8 cellular contexts compared by ENCODE assay signal in the genomic region with DNA sequence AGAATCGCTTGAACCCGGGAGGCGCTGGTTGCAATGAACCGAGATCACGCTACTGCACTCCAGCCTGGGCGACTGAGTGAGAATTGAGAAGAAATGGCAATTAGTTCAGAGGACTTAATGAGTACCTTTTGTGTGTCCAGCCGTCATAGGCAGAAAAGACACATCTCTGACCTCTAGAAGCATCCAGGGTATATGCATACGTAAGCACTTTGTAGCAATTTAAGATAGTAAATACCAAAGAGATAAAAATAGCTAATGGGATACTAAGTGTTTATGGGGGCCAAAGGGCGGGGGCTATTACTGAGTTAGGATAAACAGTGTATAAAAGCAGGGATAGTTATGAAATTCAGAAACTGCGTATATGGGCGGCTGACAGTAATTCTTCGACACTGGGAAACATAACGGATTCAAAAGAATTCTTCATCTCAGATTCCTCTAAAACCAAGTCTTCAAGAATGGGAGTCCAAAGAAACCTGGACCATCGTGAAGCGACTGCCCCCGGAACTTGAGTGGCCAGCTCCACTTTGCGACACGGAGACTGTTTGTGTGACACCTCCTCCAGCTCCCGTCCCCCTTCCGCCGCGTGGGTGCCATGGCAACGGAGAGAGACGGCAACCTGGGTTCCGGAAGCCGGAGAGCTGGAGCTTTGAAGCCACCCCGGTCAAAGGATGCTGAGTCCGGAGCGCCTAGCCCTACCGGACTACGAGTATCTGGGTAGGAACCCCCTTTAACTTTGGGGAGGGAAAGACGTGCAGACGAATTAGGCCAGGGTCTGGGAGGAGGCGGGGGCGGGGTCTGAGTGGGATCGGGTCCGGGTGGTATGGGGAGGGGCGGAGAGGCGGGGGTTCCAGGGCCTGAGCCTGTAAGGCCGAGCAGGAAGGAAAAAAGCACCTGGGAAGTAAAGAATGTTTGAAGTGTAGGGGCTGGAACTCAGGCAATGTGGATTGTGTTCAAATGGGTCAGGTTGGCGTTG. TPM values are rescaled to one million over a fixed set of nuclear protein-coding genes. Genes with fewer than 3 reads are reported as not detected.
A peak's percentile ranks its signal among the peaks of the same experiment; 100 is the strongest.
DNase-seq lines count a peak whose midpoint lies in the region; ATAC-seq and TF ChIP-seq lines count a peak whose summit lies in the region.

A gene with protein sequence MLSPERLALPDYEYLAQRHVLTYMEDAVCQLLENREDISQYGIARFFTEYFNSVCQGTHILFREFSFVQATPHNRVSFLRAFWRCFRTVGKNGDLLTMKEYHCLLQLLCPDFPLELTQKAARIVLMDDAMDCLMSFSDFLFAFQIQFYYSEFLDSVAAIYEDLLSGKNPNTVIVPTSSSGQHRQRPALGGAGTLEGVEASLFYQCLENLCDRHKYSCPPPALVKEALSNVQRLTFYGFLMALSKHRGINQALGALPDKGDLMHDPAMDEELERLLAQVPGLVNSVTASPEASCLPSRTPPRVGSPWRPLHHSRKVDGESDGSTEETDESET (plus strand): TSS at position 624 of the 973 bp plus-strand sequence. CDS start 45 bp downstream, at position 669.

- no peaks in the 10 kb centered on the region for H3K9me3 Mint-ChIP-seq in IgD-negative memory B cell

- H3K4me1 Mint-ChIP-seq in IgD-negative memory B cell: peaks cover 11 to 14% (median 12%) of the 10 kb centered on the region in 3 donors

- no peaks in the 10 kb centered on the region for H3K36me3 ChIP-seq in mucosa of descending colon (ENCODE audit: low read depth)

- no peaks in the 10 kb centered on the region for H3K9me3 ChIP-seq in mucosa of descending colon

- peak within 1 kb of the TSS; percentile 10 for H3K27ac ChIP-seq in epithelial cell of prostate

- no peak for TF ChIP-seq CTCF in mucosa of descending colon (IDR thresholded peaks at IDR 0.05)

- H3K27me3 Mint-ChIP-seq in IgD-negative memory B cell: no peaks in the 10 kb centered on the region

- intact Hi-C loops in mucosa of descending colon (cut with DNase I, micrococcal nuclease): no loop called here

- peak; percentile 95 for DNase-seq in D341Med (ENCODE audit: low spot score)
- peak; percentile 95 for DNase-seq in OCI-M1 (lab: John Stamatoyannopoulos, UW)
- DNase-seq in activated T-cell treated with anti-CD3 and anti-CD28 coated beads for 48 hours (ENCODE audit: low read depth): peak; percentile 90
- DNase-seq in epithelial cell of prostate (ENCODE audit: low read depth, low spot score): peak; percentile 64
- DNase-seq in mucosa of descending colon: peak; percentile 92 to 97 (median 94)
- peak; percentile 88 to 90 for DNase-seq in stimulated activated CD8-positive, alpha-beta memory T cell treated with anti-CD3 and anti-CD28 coated beads, Interleukin-4, amount 100 ng/mL, for 1 hour (ENCODE audit: low read depth in 2 of 2, low spot score in 1 of 2)

- H3K4me3 ChIP-seq in mucosa of descending colon: peak within 1 kb of the TSS; percentile 15

- H3K4me3 Mint-ChIP-seq in IgD-negative memory B cell: peak within 1 kb of the TSS; percentile 87 to 99 (median 92)

- H3K4me1 ChIP-seq in mucosa of descending colon (ENCODE audit: low read depth): peaks cover 7% of the 10 kb centered on the region

- peak; percentile 93 for ATAC-seq in GM21526 (IDR thresholded peaks at IDR 0.05; ENCODE audit: low FRiP score, unreplicated experiment)
- peak; percentile 100 for ATAC-seq in mucosa of descending colon

- H3K27ac Mint-ChIP-seq in IgD-negative memory B cell: peak within 1 kb of the TSS; percentile 73 to 94 (median 86)

- peaks cover 3% of the 10 kb centered on the region for H3K36me3 Mint-ChIP-seq in IgD-negative memory B cell

RNA-seq across cellular contexts. Expression of the gene that starts here (rescaled TPM):
- 17.5 TPM for polyA plus RNA-seq in IgD-negative memory B cell
- 10 to 100 TPM; 31.9 to 41.1 (median 32.8) TPM for total RNA-seq in mucosa of descending colon

Comparison
In these comparisons a context has a peak if more than half of its experiments do, and no peak if none do; other contexts are left out.
1. Peak in every context shown above with its lines: DNase-seq, ATAC-seq, H3K4me3 ChIP-seq and H3K27ac ChIP-seq.